9 cellular contexts compared by ENCODE assay signal in genomic region chr19:40811478-40812341, GRCh38. TPM values are rescaled to one million over a fixed set of nuclear protein-coding genes. Genes with fewer than 3 reads are reported as not detected.
DNase-seq lines count a peak whose midpoint lies in the region; ATAC-seq and TF ChIP-seq lines count a peak whose summit lies in the region.
"Had no signal": no experiment of that assay in that cellular context is flagged by ENCODE, and none has a peak within 500 bp of the region (broad histone marks: within the 10 kb centered on the region; RNA-seq: fewer than 3 reads in every experiment).

No MANE protein-coding gene starts in this region.

- H3K27me3 ChIP-seq in A673 (replicated peaks; ENCODE audit: insufficient read depth, low read depth, low read length, poor library complexity): no peaks in the 10 kb centered on the region
- H3K27me3 ChIP-seq in HUES6 (ENCODE audit: control insufficient read depth, insufficient read depth, low read length): peaks cover 29% of the 10 kb centered on the region
- H3K27me3 ChIP-seq in mucosa of stomach (ENCODE audit: control insufficient read depth, insufficient read depth, low read length): peaks cover 4% of the 10 kb centered on the region
- H3K27me3 ChIP-seq: SJSA1 had no signal

- TF ChIP-seq CTCF in A673 (conservative IDR thresholded peaks at IDR 0.05; ENCODE audit: low read depth, low read length) (no peak), choroid plexus epithelial cell (conservative IDR thresholded peaks at IDR 0.05; ENCODE audit: low read depth, low read length) (peak; percentile 42)

- peak overlapping the region; percentile 61 for H3K9ac ChIP-seq in HUES6 (ENCODE audit: low read length)
- peak overlapping the region; percentile 47 for H3K9ac ChIP-seq in mucosa of stomach (ENCODE audit: low read length)

- ATAC-seq in GM19463 (IDR thresholded peaks at IDR 0.05; ENCODE audit: unreplicated experiment): no peak

- intact Hi-C loops in A673 (cut with micrococcal nuclease; ENCODE audit: unreplicated experiment): no loop called here

- POLR2A ChIA-PET in A673 (lab: Charles Lee; ENCODE audit: low non-redundant PET): no interaction called here

- CTCF ChIA-PET in A673 (lab: Charles Lee): no interaction called here

- H3K27ac ChIP-seq in A673 (ENCODE audit: low read depth, low read length, poor library complexity, severe bottlenecking): no peak overlapping the region
- no peak overlapping the region for H3K27ac ChIP-seq in HUES6 (ENCODE audit: low read depth, low read length)
- H3K27ac ChIP-seq: SJSA1 had no signal

- peaks cover 22% of the 10 kb centered on the region for H3K4me1 ChIP-seq in A673 (ENCODE audit: insufficient read depth, low read length, poor library complexity, severe bottlenecking)
- peaks cover 29% of the 10 kb centered on the region for H3K4me1 ChIP-seq in HUES6 (ENCODE audit: control insufficient read depth, insufficient read depth, low read length)
- H3K4me1 ChIP-seq in mucosa of stomach (ENCODE audit: control insufficient read depth, insufficient read depth, low read length): peaks cover 19% of the 10 kb centered on the region

- H3K36me3 ChIP-seq in A673 (ENCODE audit: insufficient read depth, low read length, poor library complexity, severe bottlenecking): peaks cover 21% of the 10 kb centered on the region
- H3K36me3 ChIP-seq in HUES6 (ENCODE audit: control insufficient read depth, insufficient read depth, low read length): peaks cover 23% of the 10 kb centered on the region
- H3K36me3 ChIP-seq in mucosa of stomach (ENCODE audit: control insufficient read depth, insufficient read depth, low read length): peaks cover 16% of the 10 kb centered on the region

- DNase-seq in A673 (ENCODE audit: low spot score): no peak
- peak; percentile 29 for DNase-seq in choroid plexus epithelial cell (ENCODE audit: low read depth)
- no peak for DNase-seq in NCI-H510A treated with DMSO at 0.1 percent for 48 hours (lab: John Stamatoyannopoulos, UW)
- DNase-seq in NCI-H2171 treated with DMSO at 0.1 percent for 48 hours (lab: John Stamatoyannopoulos, UW): no peak
- DNase-seq in middle frontal gyrus (ENCODE audit: extremely low spot score, low spot score): no peak

- no TSS peak for BruUV-seq in A673 (replicated peaks; lab: Mats Ljungman, UMichigan)

- H3K9me3 ChIP-seq in A673 (ENCODE audit: low read depth, low read length, poor library complexity, severe bottlenecking): no peaks in the 10 kb centered on the region
- H3K9me3 ChIP-seq in HUES6 (ENCODE audit: control insufficient read depth, insufficient read depth, low read depth, low read length): no peaks in the 10 kb centered on the region
- H3K9me3 ChIP-seq in mucosa of stomach (ENCODE audit: control insufficient read depth, low read length): no peaks in the 10 kb centered on the region
- H3K9me3 ChIP-seq: SJSA1 had no signal

- peak overlapping the region; percentile 27 for H3K4me3 ChIP-seq in A673 (ENCODE audit: low read depth, low read length, poor library complexity, severe bottlenecking)
- peak overlapping the region; percentile 64 for H3K4me3 ChIP-seq in HUES6 (ENCODE audit: low read depth, low read length)
- H3K4me3 ChIP-seq in choroid plexus epithelial cell (ENCODE audit: low read depth, low read length): peak overlapping the region; percentile 30
- no peak overlapping the region for H3K4me3 ChIP-seq in mucosa of stomach (ENCODE audit: low read length)

RNA-seq across cellular contexts. Expression of gene EGLN2, which starts 12.7 kb away (rescaled TPM):
- 105 and 113 TPM in 2 replicates for total RNA-seq in A673 (2021)

RNA-seq across cellular contexts. Expression of gene RAB4B, which starts 33.7 kb away (rescaled TPM):
- total RNA-seq in A673 (2021): 9.1 and 14.6 TPM in 2 replicates

RNA-seq across cellular contexts. Expression of gene MIA, which starts 36.4 kb away (rescaled TPM):
- total RNA-seq in A673 (2021): 0.75 and 0.85 TPM in 2 replicates
- total RNA-seq: SJSA1 had no signal

RNA-seq across cellular contexts. Expression of gene CYP2A6, which starts 38.5 kb away (rescaled TPM):
- not detected in 2 replicates for total RNA-seq in A673 (2021)
- total RNA-seq: SJSA1 had no signal
